ENCODE assay signal across 8 cellular contexts in the genomic region with DNA sequence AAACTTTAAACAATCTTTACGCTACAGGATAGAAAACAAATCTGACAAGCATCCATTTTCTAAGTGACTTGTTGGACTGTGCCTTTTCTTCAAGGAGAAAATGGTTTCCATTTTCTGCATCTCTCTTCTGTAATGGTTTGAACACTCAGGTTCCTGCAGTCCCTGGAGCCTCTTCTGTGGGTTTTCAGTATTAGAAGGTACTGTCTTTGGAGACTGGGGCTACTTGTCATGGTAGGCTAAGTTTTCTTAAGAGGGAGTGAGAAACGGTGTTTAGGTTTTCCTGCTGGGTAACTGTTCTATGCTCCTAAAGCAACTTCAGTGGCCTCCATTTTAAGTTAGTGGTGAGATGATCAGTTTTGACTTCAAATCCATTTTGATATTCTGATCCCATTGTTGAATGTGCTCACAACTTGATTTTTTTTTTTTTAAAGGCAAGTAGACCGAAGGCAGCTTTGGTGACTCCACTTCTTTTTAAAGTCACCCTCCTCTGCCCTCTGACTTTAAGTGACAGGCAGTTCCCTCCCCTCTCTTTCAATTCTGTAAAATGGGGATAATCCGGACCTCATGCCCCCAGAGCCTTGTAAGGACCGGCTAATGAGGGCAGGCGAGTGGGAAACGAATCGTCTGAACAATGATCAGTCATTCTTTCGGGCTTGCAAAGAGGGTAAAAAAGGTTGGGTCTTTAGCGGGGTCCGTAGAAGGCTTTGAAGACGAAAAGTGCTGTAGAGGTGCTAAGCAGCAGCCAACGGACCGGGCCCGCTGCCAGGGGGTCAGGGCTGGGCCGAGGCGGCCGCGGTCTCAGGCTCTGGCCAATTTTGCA. TPM values are rescaled to one million over a fixed set of nuclear protein-coding genes. Genes with fewer than 3 reads are reported as not detected.
DNase-seq lines count a peak whose midpoint lies in the region; ATAC-seq and TF ChIP-seq lines count a peak whose summit lies in the region.

No MANE protein-coding gene starts in this region.

- H3K36me3 ChIP-seq in cardiac muscle cell: no peaks in the 10 kb centered on the region

- ATAC-seq in activated CD8-positive, alpha-beta T cell treated with anti-CD3 and anti-CD28 coated beads for 36 hours: no peak

- peaks cover 44% of the 10 kb centered on the region for H3K4me1 ChIP-seq in cardiac muscle cell (ENCODE audit: low read depth)

- no peaks in the 10 kb centered on the region for H3K27me3 ChIP-seq in cardiac muscle cell

- no peaks in the 10 kb centered on the region for H3K9me3 Mint-ChIP-seq in activated CD8-positive, alpha-beta T cell treated with anti-CD3 and anti-CD28 coated beads for 36 hours

- H3K4me1 Mint-ChIP-seq in activated CD8-positive, alpha-beta T cell treated with anti-CD3 and anti-CD28 coated beads for 36 hours (ENCODE audit: low read depth): peaks cover 22% of the 10 kb centered on the region

- CTCF ChIA-PET in activated CD8-positive, alpha-beta T cell treated with anti-CD3 and anti-CD28 coated beads for 36 hours (lab: Charles Lee): interaction anchor here (1.6 to 5.6 kb wide), 4 partner anchors 52 to 195 kb away, joined by 3 to 88 read pairs (median 18); a partner anchor contains a TSS

- no peaks in the 10 kb centered on the region for H3K27me3 Mint-ChIP-seq in activated CD8-positive, alpha-beta T cell treated with anti-CD3 and anti-CD28 coated beads for 36 hours

- peak overlapping the region; percentile 98 for H3K27ac Mint-ChIP-seq in activated CD8-positive, alpha-beta T cell treated with anti-CD3 and anti-CD28 coated beads for 36 hours

- no peaks in the 10 kb centered on the region for H3K9me3 ChIP-seq in cardiac muscle cell (ENCODE audit: low read depth)
- no peaks in the 10 kb centered on the region for H3K9me3 ChIP-seq in iPS-18c (ENCODE audit: control insufficient read depth, insufficient read depth, low read length)

- peak overlapping the region; percentile 87 for H3K4me3 Mint-ChIP-seq in activated CD8-positive, alpha-beta T cell treated with anti-CD3 and anti-CD28 coated beads for 36 hours

- no peak for TF ChIP-seq CTCF in cardiac muscle cell (IDR thresholded peaks at IDR 0.05; ENCODE audit: low read depth, low read length)
- TF ChIP-seq CTCF in activated CD8-positive, alpha-beta T cell treated with anti-CD3 and anti-CD28 coated beads for 36 hours (IDR thresholded peaks at IDR 0.05): no peak

- H3K27ac ChIP-seq in cardiac muscle cell: peak overlapping the region; percentile 98

- H3K36me3 Mint-ChIP-seq in activated CD8-positive, alpha-beta T cell treated with anti-CD3 and anti-CD28 coated beads for 36 hours (ENCODE audit: low read depth): peaks cover under 1% of the 10 kb centered on the region

- DNase-seq in cardiac muscle cell (ENCODE audit: low read depth in 1 of 2, low spot score in 1 of 2): no peak
- no peak for DNase-seq in cardiac septum (ENCODE audit: low spot score)
- DNase-seq in activated CD8-positive, alpha-beta T cell treated with anti-CD3 and anti-CD28 coated beads for 36 hours: peak; percentile 35
- peak; percentile 26 for DNase-seq in superior temporal gyrus (ENCODE audit: extremely low spot score)
- DNase-seq in NCI-H1417 treated with DMSO at 0.1 percent for 48 hours (lab: John Stamatoyannopoulos, UW): no peak
- no peak for DNase-seq in NOMO-1 (lab: John Stamatoyannopoulos, UW; ENCODE audit: unreplicated experiment in 2 of 2)
- DNase-seq in activated effector memory CD4-positive, alpha-beta T cell treated with anti-CD3 and anti-CD28 coated beads, Interleukin-2, amount 50 U/mL, for 16 hours: no peak

- H3K4me3 ChIP-seq in cardiac muscle cell: peak overlapping the region; percentile 95
- H3K4me3 ChIP-seq in iPS-18c (ENCODE audit: insufficient read depth, low read depth, low read length): peak overlapping the region; percentile 68

- intact Hi-C loops in cardiac septum (cut with DNase I): loop anchor here (1.0 to 5.0 kb wide), 2 partner anchors 47 to 93 kb away; no protein-coding TSS in a partner anchor
- intact Hi-C loops in activated CD8-positive, alpha-beta T cell treated with anti-CD3 and anti-CD28 coated beads for 36 hours (cut with micrococcal nuclease): no loop called here

- POLR2A ChIA-PET in activated CD8-positive, alpha-beta T cell treated with anti-CD3 and anti-CD28 coated beads for 36 hours (lab: Charles Lee): interaction anchor here (1.2 to 15.4 kb wide), 9 partner anchors 9 to 131 kb away, joined by 4 to 283 read pairs (median 12); a partner anchor contains a TSS

RNA-seq across cellular contexts. Expression of a gene that starts 1.0 kb away (rescaled TPM):
- total RNA-seq in cardiac muscle cell: 52.9 and 93.3 TPM in 2 replicates
- 28.5 and 43.1 TPM in 2 replicates for polyA plus RNA-seq in cardiac muscle cell
- total RNA-seq in cardiac septum: 52.1 TPM
- 10 to 100 TPM; 82.4 to 84.9 TPM for total RNA-seq in activated CD8-positive, alpha-beta T cell treated with anti-CD3 and anti-CD28 coated beads for 36 hours

Comparison
In these comparisons a context has a peak if more than half of its experiments do, and no peak if none do; other contexts are left out.
1. DNase-seq: peak in activated CD8-positive, alpha-beta T cell treated with anti-CD3 and anti-CD28 coated beads for 36 hours (single experiment) and superior temporal gyrus (single experiment); none in cardiac muscle cell (0 of 2), cardiac septum (single experiment), NCI-H1417 treated with DMSO at 0.1 percent for 48 hours (single experiment), NOMO-1 (0 of 2) and activated effector memory CD4-positive, alpha-beta T cell treated with anti-CD3 and anti-CD28 coated beads, Interleukin-2, amount 50 U/mL, for 16 hours (single experiment).